In the genomic region with DNA sequence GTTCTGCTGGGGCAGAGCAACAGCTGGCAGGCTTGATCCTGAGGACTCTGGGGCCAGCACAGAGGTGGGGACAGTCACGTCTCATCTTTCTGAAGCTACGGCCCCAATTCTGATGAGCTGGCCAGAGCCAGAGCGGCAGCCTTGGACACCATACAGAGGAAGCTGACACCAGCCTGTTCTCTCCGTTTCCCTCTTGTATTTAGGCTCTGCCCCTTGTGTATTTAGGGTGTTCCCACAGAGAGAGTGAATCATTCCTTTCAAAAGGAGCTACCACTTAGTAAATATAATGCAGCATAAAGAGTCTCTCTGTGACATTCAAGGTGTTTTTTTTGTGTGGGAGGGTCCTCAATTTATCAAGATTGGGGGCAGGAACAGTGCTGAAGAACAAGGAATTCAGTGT, we compare ENCODE assay signal across 9 cellular contexts.
"Had no signal": no experiment of that assay in that cellular context is flagged by ENCODE, and none has a peak within 500 bp of the region (broad histone marks: within the 10 kb centered on the region; RNA-seq: fewer than 3 reads in every experiment).

No MANE protein-coding gene starts in this region.

- DNase-seq: GM23248, GOT3, H7, HFFc6, IMR-90 had no signal

- H3K9ac ChIP-seq: GM23248 had no signal

- H2AFZ ChIP-seq: GM23248 had no signal

- H3K4me3 ChIP-seq: GM23248, HAP-1, K562 had no signal

- H3K9me3 ChIP-seq: HAP-1 had no signal

- H3K36me3 ChIP-seq: HAP-1 had no signal

- H3K4me1 ChIP-seq: HAP-1 had no signal

- FAIRE-seq: K562 had no signal

- ATAC-seq: HCT116, K562 had no signal

- H3K27ac ChIP-seq: GM23248, HL-60 had no signal
